In genomic region chr6:44925100-44925739, GRCh38 we compare ENCODE assay signal across 9 cellular contexts.
DNase-seq lines count a peak whose midpoint lies in the region; ATAC-seq and TF ChIP-seq lines count a peak whose summit lies in the region.
"Had no signal": no experiment of that assay in that cellular context is flagged by ENCODE, and none has a peak within 500 bp of the region (broad histone marks: within the 10 kb centered on the region; RNA-seq: fewer than 3 reads in every experiment).

No MANE protein-coding gene starts in this region.

- POLR2A ChIA-PET in PC-3 (lab: Charles Lee; ENCODE audit: unreplicated experiment) = no interaction called here

- H3K27me3 Mint-ChIP-seq in T-helper 17 cell (no peaks in the 10 kb centered on the region), immature natural killer cell (ENCODE audit: low read depth in 3 of 3) (no peaks in the 10 kb centered on the region)
- H3K27me3 Mint-ChIP-seq: dendritic cell treated with granulocyte-macrophage colony-stimulating factor and Interleukin-4, amounts not matched to agents 40 ng/mL and 50 ng/mL, for 4 days had no signal

- H3K36me3 ChIP-seq in DND-41 (ENCODE audit: insufficient read depth, low read length) = no peaks in the 10 kb centered on the region
- H3K36me3 ChIP-seq in PC-3 (ENCODE audit: low read depth, low read length) = no peaks in the 10 kb centered on the region

- no peak overlapping the region for H3K4me2 ChIP-seq in DND-41 (ENCODE audit: insufficient read depth, low read length)
- no peak overlapping the region for H3K4me2 ChIP-seq in PC-3 (ENCODE audit: low read length)

- BruUV-seq in PC-3 (replicated peaks; lab: Mats Ljungman, UMichigan) = no TSS peak

- H3K36me3 Mint-ChIP-seq in T-helper 17 cell (ENCODE audit: low read depth) (no peaks in the 10 kb centered on the region), immature natural killer cell (peaks cover 0 to 5% (median 4%) of the 10 kb centered on the region in 3 donors)

- TF ChIP-seq CTCF in DND-41 (IDR thresholded peaks at IDR 0.05; ENCODE audit: borderline replicate concordance, extremely low read depth, low read length, poor library complexity, severe bottlenecking) (no peak), PC-3 (conservative IDR thresholded peaks at IDR 0.05; ENCODE audit: low read depth, low read length) (no peak)

- peaks cover 26% of the 10 kb centered on the region for H3K4me1 Mint-ChIP-seq in T-helper 17 cell
- H3K4me1 Mint-ChIP-seq in immature natural killer cell = peaks cover 15 to 40% of the 10 kb centered on the region in 2 donors

- CTCF ChIA-PET in PC-3 (lab: Charles Lee) = no interaction called here

- H3K4me3 ChIP-seq in DND-41 (ENCODE audit: low read depth in 1 of 2, low read length in 2 of 2) = no peak overlapping the region
- H3K4me3 ChIP-seq in PC-3 (ENCODE audit: low read length) = no peak overlapping the region

- H3K4me1 ChIP-seq in DND-41 (ENCODE audit: insufficient read depth, low read length) (peaks cover 8% of the 10 kb centered on the region), PC-3 (ENCODE audit: insufficient read depth, low read length) (peaks cover 5% of the 10 kb centered on the region)

- H3K27me3 ChIP-seq in DND-41 (ENCODE audit: insufficient read depth, low read length, poor library complexity) (no peaks in the 10 kb centered on the region), PC-3 (ENCODE audit: low read length) (no peaks in the 10 kb centered on the region)

- H3K4me3 Mint-ChIP-seq in T-helper 17 cell (peak overlapping the region; percentile 73), immature natural killer cell (peak overlapping the region in 2 of 5 donors; percentile 3)
- H3K4me3 Mint-ChIP-seq: dendritic cell treated with granulocyte-macrophage colony-stimulating factor and Interleukin-4, amounts not matched to agents 40 ng/mL and 50 ng/mL, for 4 days had no signal

- H4K20me1 ChIP-seq in DND-41 (ENCODE audit: insufficient read depth, low read length) (no peaks in the 10 kb centered on the region), PC-3 (ENCODE audit: low read length) (no peaks in the 10 kb centered on the region)

- no peaks in the 10 kb centered on the region for H3K79me2 ChIP-seq in DND-41 (ENCODE audit: insufficient read depth, low read length)
- H3K79me2 ChIP-seq in PC-3 (ENCODE audit: low read length) = no peaks in the 10 kb centered on the region

- no peaks in the 10 kb centered on the region for H3K9me2 ChIP-seq in PC-3 (replicated peaks; ENCODE audit: low read length)

- peak; percentile 14; the same call in 1 of the 3 replicates for ATAC-seq in DND-41 (ENCODE audit: insufficient read depth, low read depth)
- ATAC-seq in T-helper 17 cell = peak; percentile 93
- no peak for ATAC-seq in PC-3

- no peaks in the 10 kb centered on the region for H3F3A ChIP-seq in PC-3 (ENCODE audit: low read length, unreplicated experiment)

- H3K9ac ChIP-seq in DND-41 (ENCODE audit: low read depth, low read length) (no peak overlapping the region), PC-3 (ENCODE audit: low read length) (no peak overlapping the region)

- no peaks in the 10 kb centered on the region for H3K9me3 Mint-ChIP-seq in immature natural killer cell
- H3K9me3 Mint-ChIP-seq: dendritic cell treated with granulocyte-macrophage colony-stimulating factor and Interleukin-4, amounts not matched to agents 40 ng/mL and 50 ng/mL, for 4 days had no signal

- no peak overlapping the region for H3K27ac ChIP-seq in DND-41 (ENCODE audit: low read length)
- no peak overlapping the region; the same call in 1 of the 2 replicates for H3K27ac ChIP-seq in PC-3 (ENCODE audit: low read length)

- peak overlapping the region; percentile 97 for H3K27ac Mint-ChIP-seq in T-helper 17 cell
- H3K27ac Mint-ChIP-seq in immature natural killer cell = peak overlapping the region in 5 of 6 donors; percentile 1 to 64 (median 36)
- H3K27ac Mint-ChIP-seq: dendritic cell treated with granulocyte-macrophage colony-stimulating factor and Interleukin-4, amounts not matched to agents 40 ng/mL and 50 ng/mL, for 4 days had no signal

- H3K9me3 ChIP-seq in DND-41 (ENCODE audit: insufficient read depth, low read length, severe bottlenecking) (no peaks in the 10 kb centered on the region), T-helper 17 cell (ENCODE audit: control insufficient read depth, low read length, poor library complexity, severe bottlenecking) (no peaks in the 10 kb centered on the region), PC-3 (ENCODE audit: low read length) (no peaks in the 10 kb centered on the region)

- intact Hi-C loops in PC-3 (cut with micrococcal nuclease) = loop anchor here (10.0 kb wide), 1 partner anchor 250 kb away; no protein-coding TSS in a partner anchor

- H2AFZ ChIP-seq in DND-41 (ENCODE audit: low read depth, low read length) (no peak overlapping the region), PC-3 (ENCODE audit: low read length) (no peak overlapping the region)

- DNase-seq in DND-41 (no peak), HT-29 (ENCODE audit: low spot score) (peak; percentile 51), T-helper 17 cell (no peak), immature natural killer cell (peak; percentile 40 to 52 (median 44)), D341Med (ENCODE audit: low spot score) (no peak), T1000 (lab: John Stamatoyannopoulos, UW) (no peak), PC-3 (no peak), NCI-H524 treated with DMSO at 0.1 percent for 48 hours (lab: John Stamatoyannopoulos, UW) (no peak)

Comparison
In these comparisons a context has a peak if more than half of its experiments do, and no peak if none do; other contexts are left out.
1. DNase-seq: peak in HT-29 (single experiment) and immature natural killer cell (3 of 3); none in DND-41 (single experiment), T-helper 17 cell (0 of 3), D341Med (single experiment), T1000 (single experiment), PC-3 (single experiment) and NCI-H524 treated with DMSO at 0.1 percent for 48 hours (single experiment).